Comparison of ENCODE assay signal across 1 cellular context in the genomic region with DNA sequence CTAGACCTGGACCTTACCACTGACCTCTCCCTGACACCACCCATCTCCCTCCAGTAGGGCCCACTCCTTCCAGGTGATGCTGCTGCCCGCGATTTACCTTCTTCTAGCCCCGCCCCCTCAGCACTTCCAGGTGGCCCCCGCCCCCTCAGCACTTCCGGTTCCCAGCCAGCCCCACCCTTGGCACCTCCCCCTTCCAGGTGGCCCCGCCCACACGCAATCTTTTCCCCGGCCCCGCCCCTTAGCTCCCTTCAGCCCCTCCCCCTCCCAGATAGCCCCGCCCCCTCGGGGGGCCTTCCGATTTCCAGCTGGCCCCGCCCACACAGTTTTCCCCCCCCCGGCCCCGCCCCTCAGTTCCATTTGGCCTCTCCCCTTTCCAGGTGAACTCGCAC.
TF ChIP-seq lines count a peak whose summit lies in the region.

No MANE protein-coding gene starts in this region.

TF ChIP-seq in SK-N-SH, 30 proteins besides CTCF, POLR2A, EP300 and RAD21:
- TF ChIP-seq, protein P1, sequence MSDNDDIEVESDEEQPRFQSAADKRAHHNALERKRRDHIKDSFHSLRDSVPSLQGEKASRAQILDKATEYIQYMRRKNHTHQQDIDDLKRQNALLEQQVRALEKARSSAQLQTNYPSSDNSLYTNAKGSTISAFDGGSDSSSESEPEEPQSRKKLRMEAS (IDR thresholded peaks at IDR 0.05; ENCODE audit: low read depth), result no peak
- TF ChIP-seq SIN3A (IDR thresholded peaks at IDR 0.05; ENCODE audit: borderline replicate concordance, low read depth, low read length) (no peak), ELF1 (IDR thresholded peaks at IDR 0.05) (peak; percentile 37; the same call in 1 of the 2 replicates), GABPA (IDR thresholded peaks at IDR 0.05; ENCODE audit: low read depth) (peak; percentile 58; the same call in 1 of the 2 replicates)
